In the genomic region with DNA sequence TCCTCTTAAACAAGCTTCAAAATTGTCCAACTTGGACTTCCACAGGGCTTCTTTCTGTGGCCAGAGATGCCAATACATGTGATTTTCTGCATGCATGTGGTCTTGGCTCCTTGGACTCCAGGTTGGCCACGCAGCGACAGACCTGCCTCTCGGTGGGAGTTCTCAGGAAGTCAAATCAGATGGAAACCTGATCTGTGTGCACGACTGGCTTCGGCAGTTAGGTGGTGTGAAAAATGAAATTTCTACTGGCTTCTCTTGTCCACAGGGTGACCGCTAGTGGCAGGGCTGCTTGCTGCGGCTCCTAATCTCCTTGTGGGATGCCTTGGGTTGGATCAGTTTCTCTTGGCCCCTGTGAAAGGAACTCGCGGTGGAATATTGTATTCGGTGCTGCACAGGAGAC, we compare ENCODE assay signal across 24 cellular contexts. TPM values are rescaled to one million over a fixed set of nuclear protein-coding genes. Genes with fewer than 3 reads are reported as not detected.
"Had no signal": no experiment of that assay in that cellular context is flagged by ENCODE, and none has a peak within 500 bp of the region (broad histone marks: within the 10 kb centered on the region; RNA-seq: fewer than 3 reads in every experiment).

No MANE protein-coding gene starts in this region.

- ATAC-seq: activated naive CD8-positive, alpha-beta T cell treated with anti-CD3 and anti-CD28 coated beads, Interleukin-2, amount 50 U/mL, for 24 hours; foreskin keratinocyte; left ventricle myocardium superior; natural killer cell treated with Interleukin-12 subunit alpha and Interleukin-12 subunit beta and Interleukin-15 and Interleukin-18, amount 100 ng/mL, for 72 hours; stimulated activated naive CD8-positive, alpha-beta T cell treated with anti-CD3 and anti-CD28 coated beads, Interleukin-15, Interleukin-2, amounts not matched to agents 100 U/mL and 50 U/mL, for 24 hours had no signal

- DNase-seq: activated CD4-positive, alpha-beta memory T cell treated with anti-CD3 and anti-CD28 coated beads for 36 hours; activated CD4-positive, alpha-beta T cell treated with anti-CD3 and anti-CD28 coated beads for 4 hours; activated CD4-positive, CD25-positive, alpha-beta regulatory T cell; activated effector memory CD4-positive, alpha-beta T cell treated with anti-CD3 and anti-CD28 coated beads, Interleukin-2, amount 50 U/mL, for 16 hours; activated naive CD4-positive, alpha-beta T cell treated with anti-CD3 and anti-CD28 coated beads, Interleukin-2, amount 50 U/mL, for 16 hours; activated naive CD8-positive, alpha-beta T cell treated with anti-CD3 and anti-CD28 coated beads, Interleukin-2, amount 50 U/mL, for 24 hours; activated T-cell treated with anti-CD3 and anti-CD28 coated beads for 4 hours; aorta; foreskin keratinocyte; glutamatergic neuron; immature natural killer cell; left ventricle myocardium superior; midbrain; ovary; stimulated activated CD4-positive, alpha-beta T cell treated with anti-CD3 and anti-CD28 coated beads, Interleukin-4, amount 100 ng/mL, for 24 hours; stimulated activated naive CD8-positive, alpha-beta T cell treated with anti-CD3 and anti-CD28 coated beads, Interleukin-15, Interleukin-2, amounts not matched to agents 100 U/mL and 50 U/mL, for 24 hours; T-helper 9 cell; transverse colon had no signal

- H3K27ac ChIP-seq: colonic mucosa, foreskin keratinocyte, hepatocyte, ovary, prostate gland, transverse colon, vagina had no signal

RNA-seq across cellular contexts. Expression of a gene that starts 57.3 kb away (rescaled TPM):
- total RNA-seq: activated CD4-positive, alpha-beta memory T cell treated with anti-CD3 and anti-CD28 coated beads for 36 hours; natural killer cell treated with Interleukin-12 subunit alpha and Interleukin-12 subunit beta and Interleukin-15 and Interleukin-18, amount 100 ng/mL, for 72 hours; T-helper 1 cell treated with Interleukin-12 subunit alpha and Interleukin-12 subunit beta and Interleukin-4 antibody, amounts not matched to agents 30 ng/mL and 1 ng/mL, for 36 hours had no signal
